9 cellular contexts compared by ENCODE assay signal in the genomic region with DNA sequence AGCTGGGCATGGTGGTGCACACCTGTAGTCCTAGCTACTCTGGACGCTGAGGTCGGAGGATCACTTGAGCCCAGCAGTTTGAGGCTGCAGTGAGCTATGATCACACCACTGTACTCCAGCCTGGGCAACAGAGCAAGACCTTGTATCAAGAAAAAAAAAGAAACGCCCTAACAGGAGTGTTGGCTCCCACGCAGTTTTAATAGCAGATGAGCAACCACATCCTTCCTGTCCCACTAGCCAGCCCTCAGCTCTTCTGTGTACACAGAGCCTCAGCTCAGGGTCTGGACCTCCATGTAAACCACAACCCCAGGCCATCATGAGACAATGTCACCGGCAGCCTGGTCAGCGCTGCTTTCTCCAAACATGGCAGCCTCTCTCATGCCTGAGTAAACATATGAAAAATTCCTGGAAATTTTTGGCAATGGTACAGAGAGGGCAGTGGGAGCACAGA.
DNase-seq lines count a peak whose midpoint lies in the region; ATAC-seq and TF ChIP-seq lines count a peak whose summit lies in the region.
"Had no signal": no experiment of that assay in that cellular context is flagged by ENCODE, and none has a peak within 500 bp of the region (broad histone marks: within the 10 kb centered on the region; RNA-seq: fewer than 3 reads in every experiment).

No MANE protein-coding gene starts in this region.

- H3K27me3 Mint-ChIP-seq in CD4-positive, alpha-beta T cell, result no peaks in the 10 kb centered on the region

- H3K4me1 ChIP-seq in transverse colon, result peaks cover 0 to 17% (median 5%) of the 10 kb centered on the region in 4 donors

- TF ChIP-seq POLR2A in transverse colon (IDR thresholded peaks at IDR 0.05), result peak; percentile 12

- intact Hi-C loops in CD4-positive, alpha-beta T cell (cut with DNase I, micrococcal nuclease), result no loop called here
- intact Hi-C loops in transverse colon (cut with DNase I; ENCODE audit: low total_unique reads), result no loop called here

- H3K9me3 ChIP-seq in CD4-positive, alpha-beta T cell (ENCODE audit: control insufficient read depth, low read length), result no peaks in the 10 kb centered on the region
- no peaks in the 10 kb centered on the region for H3K9me3 ChIP-seq in transverse colon

- H3K4me3 ChIP-seq in transverse colon, result no peak overlapping the region

- in situ Hi-C loops in SK-MEL-5 (cut with HindIII; ENCODE audit: low pct_unique_long_range_greater_than_20kb, low sequenced_read_pairs), result no loop called here
- in situ Hi-C loops in transverse colon (cut with MboI; ENCODE audit: low pct_ligation_motif_present in 1 of 4, low pct_unique_long_range_greater_than_20kb in 1 of 4, low sequenced_read_pairs in 3 of 4), result no loop called here

- DNase-seq in CD4-positive, alpha-beta T cell, result peak in 4 of 10 experiments; percentile 17 to 37 (median 24)
- DNase-seq in SK-MEL-5 (ENCODE audit: low read depth, low spot score) (peak; percentile 84), germinal center (ENCODE audit: low spot score) (peak; percentile 58), transverse colon (peak; percentile 56), LoVo (ENCODE audit: low spot score) (no peak)

- H3K36me3 Mint-ChIP-seq in CD4-positive, alpha-beta T cell (ENCODE audit: low read depth), result peaks cover 87% of the 10 kb centered on the region

- H3K27ac ChIP-seq in CD4-positive, alpha-beta T cell (ENCODE audit: low read depth, low read length), result peak overlapping the region; percentile 61
- H3K27ac ChIP-seq in transverse colon, result peak overlapping the region; percentile 26 to 56 (median 44)
- H3K27ac ChIP-seq: epithelial cell of prostate had no signal

- ATAC-seq in CD4-positive, alpha-beta T cell (ENCODE audit: poor library complexity), result peak; percentile 71
- peak; percentile 96 for ATAC-seq in GM19043 (IDR thresholded peaks at IDR 0.05; ENCODE audit: low read depth, unreplicated experiment)
- ATAC-seq in HG03066 (IDR thresholded peaks at IDR 0.05; ENCODE audit: low read depth, unreplicated experiment), result peak; percentile 96
- no peak for ATAC-seq in SK-N-SH treated with all-trans-retinoic acid at 6 μM for 48 hours

- CTCF ChIA-PET in CD4-positive, alpha-beta T cell (lab: Charles Lee), result interaction anchor here (0.6 to 1.5 kb wide), 3 partner anchors 10 to 65 kb away, joined by 3 to 5 read pairs (median 3); no protein-coding TSS in a partner anchor

- no peaks in the 10 kb centered on the region for H3K36me3 ChIP-seq in transverse colon

- 69 to 73% methylated on average over 3 to 6 of the region's 6 CpGs for WGBS in transverse colon (ENCODE audit: low coverage in 1 of 2), 2 donors

- no peak for TF ChIP-seq CTCF in CD4-positive, alpha-beta T cell (IDR thresholded peaks at IDR 0.05)
- no peak for TF ChIP-seq CTCF in transverse colon (IDR thresholded peaks at IDR 0.05)

- POLR2A ChIA-PET in CD4-positive, alpha-beta T cell (lab: Charles Lee), result interaction anchor here (0.6 to 2.1 kb wide), 7 partner anchors 9 to 170 kb away, joined by 3 to 8 read pairs (median 4); no protein-coding TSS in a partner anchor

- no peaks in the 10 kb centered on the region for H3K27me3 ChIP-seq in CD4-positive, alpha-beta T cell (ENCODE audit: control insufficient read depth, insufficient read depth, low read length)
- H3K27me3 ChIP-seq in transverse colon, result no peaks in the 10 kb centered on the region

- H3K4me3 Mint-ChIP-seq in CD4-positive, alpha-beta T cell, result peak overlapping the region; percentile 77

- peaks cover 93% of the 10 kb centered on the region for H3K4me1 Mint-ChIP-seq in CD4-positive, alpha-beta T cell (ENCODE audit: low read depth)

- TF ChIP-seq EP300 in transverse colon (IDR thresholded peaks at IDR 0.05; ENCODE audit: low read depth), result no peak

- no peaks in the 10 kb centered on the region for H3K9me3 Mint-ChIP-seq in CD4-positive, alpha-beta T cell

- peak overlapping the region; percentile 98 for H3K27ac Mint-ChIP-seq in CD4-positive, alpha-beta T cell

TF ChIP-seq in SK-N-SH treated with all-trans-retinoic acid at 6 μM for 48 hours, 23 proteins besides CTCF, POLR2A, EP300 and RAD21:
- TF ChIP-seq GLIS3 (CRISPR knock-in tag; IDR thresholded peaks at IDR 0.05) (no peak), PPARA (CRISPR knock-in tag; IDR thresholded peaks at IDR 0.05; ENCODE audit: borderline replicate concordance) (no peak), ZFP3 (CRISPR knock-in tag; IDR thresholded peaks at IDR 0.05) (no peak), SNAI2 (CRISPR knock-in tag; IDR thresholded peaks at IDR 0.05) (no peak), BACH2 (CRISPR knock-in tag; IDR thresholded peaks at IDR 0.05; ENCODE audit: borderline replicate concordance) (no peak), CSDC2 (CRISPR knock-in tag; IDR thresholded peaks at IDR 0.05) (no peak), ZNF565 (CRISPR knock-in tag; conservative IDR thresholded peaks at IDR 0.05; ENCODE audit: low read depth) (no peak), ESRRG (CRISPR knock-in tag; IDR thresholded peaks at IDR 0.05) (no peak), ZNF8 (CRISPR knock-in tag; IDR thresholded peaks at IDR 0.05) (no peak), ARNTL (CRISPR knock-in tag; IDR thresholded peaks at IDR 0.05; ENCODE audit: borderline replicate concordance, low read depth) (no peak), ZNF70 (CRISPR knock-in tag; IDR thresholded peaks at IDR 0.05) (no peak), ISL1 (CRISPR knock-in tag; IDR thresholded peaks at IDR 0.05) (no peak)
- TF ChIP-seq, protein P1, sequence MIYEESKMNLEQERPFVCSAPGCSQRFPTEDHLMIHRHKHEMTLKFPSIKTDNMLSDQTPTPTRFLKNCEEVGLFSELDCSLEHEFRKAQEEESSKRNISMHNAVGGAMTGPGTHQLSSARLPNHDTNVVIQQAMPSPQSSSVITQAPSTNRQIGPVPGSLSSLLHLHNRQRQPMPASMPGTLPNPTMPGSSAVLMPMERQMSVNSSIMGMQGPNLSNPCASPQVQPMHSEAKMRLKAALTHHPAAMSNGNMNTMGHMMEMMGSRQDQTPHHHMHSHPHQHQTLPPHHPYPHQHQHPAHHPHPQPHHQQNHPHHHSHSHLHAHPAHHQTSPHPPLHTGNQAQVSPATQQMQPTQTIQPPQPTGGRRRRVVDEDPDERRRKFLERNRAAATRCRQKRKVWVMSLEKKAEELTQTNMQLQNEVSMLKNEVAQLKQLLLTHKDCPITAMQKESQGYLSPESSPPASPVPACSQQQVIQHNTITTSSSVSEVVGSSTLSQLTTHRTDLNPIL (CRISPR knock-in tag; IDR thresholded peaks at IDR 0.05; ENCODE audit: low read depth), result no peak
- TF ChIP-seq, protein P2, sequence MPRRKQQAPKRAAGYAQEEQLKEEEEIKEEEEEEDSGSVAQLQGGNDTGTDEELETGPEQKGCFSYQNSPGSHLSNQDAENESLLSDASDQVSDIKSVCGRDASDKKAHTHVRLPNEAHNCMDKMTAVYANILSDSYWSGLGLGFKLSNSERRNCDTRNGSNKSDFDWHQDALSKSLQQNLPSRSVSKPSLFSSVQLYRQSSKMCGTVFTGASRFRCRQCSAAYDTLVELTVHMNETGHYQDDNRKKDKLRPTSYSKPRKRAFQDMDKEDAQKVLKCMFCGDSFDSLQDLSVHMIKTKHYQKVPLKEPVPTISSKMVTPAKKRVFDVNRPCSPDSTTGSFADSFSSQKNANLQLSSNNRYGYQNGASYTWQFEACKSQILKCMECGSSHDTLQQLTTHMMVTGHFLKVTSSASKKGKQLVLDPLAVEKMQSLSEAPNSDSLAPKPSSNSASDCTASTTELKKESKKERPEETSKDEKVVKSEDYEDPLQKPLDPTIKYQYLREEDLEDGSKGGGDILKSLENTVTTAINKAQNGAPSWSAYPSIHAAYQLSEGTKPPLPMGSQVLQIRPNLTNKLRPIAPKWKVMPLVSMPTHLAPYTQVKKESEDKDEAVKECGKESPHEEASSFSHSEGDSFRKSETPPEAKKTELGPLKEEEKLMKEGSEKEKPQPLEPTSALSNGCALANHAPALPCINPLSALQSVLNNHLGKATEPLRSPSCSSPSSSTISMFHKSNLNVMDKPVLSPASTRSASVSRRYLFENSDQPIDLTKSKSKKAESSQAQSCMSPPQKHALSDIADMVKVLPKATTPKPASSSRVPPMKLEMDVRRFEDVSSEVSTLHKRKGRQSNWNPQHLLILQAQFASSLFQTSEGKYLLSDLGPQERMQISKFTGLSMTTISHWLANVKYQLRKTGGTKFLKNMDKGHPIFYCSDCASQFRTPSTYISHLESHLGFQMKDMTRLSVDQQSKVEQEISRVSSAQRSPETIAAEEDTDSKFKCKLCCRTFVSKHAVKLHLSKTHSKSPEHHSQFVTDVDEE (CRISPR knock-in tag; IDR thresholded peaks at IDR 0.05), result no peak
